In genomic region chr2:65387017-65387416, GRCh38 we compare ENCODE assay signal across 28 cellular contexts. TPM values are rescaled to one million over a fixed set of nuclear protein-coding genes. Genes with fewer than 3 reads are reported as not detected.
DNase-seq lines count a peak whose midpoint lies in the region; ATAC-seq, FAIRE-seq and TF ChIP-seq lines count a peak whose summit lies in the region.
"Had no signal": no experiment of that assay in that cellular context is flagged by ENCODE, and none has a peak within 500 bp of the region (broad histone marks: within the 10 kb centered on the region; RNA-seq: fewer than 3 reads in every experiment).

No MANE protein-coding gene starts in this region.

- DNase-seq in HCT116 (ENCODE audit: low read depth, low spot score) (no peak), OCI-LY7 (ENCODE audit: low spot score) (no peak), H1 (ENCODE audit: low read depth in 1 of 2, low spot score in 2 of 2) (no peak), osteocyte (ENCODE audit: extremely low spot score, unreplicated experiment) (peak; percentile 42), SKM-1 treated with dmso at 0.1 percent for 144 hours (lab: John Stamatoyannopoulos, UW; ENCODE audit: unreplicated experiment) (no peak)
- no peak for DNase-seq in T-helper 2 cell treated with Interferon-gamma antibody and Interleukin-4, amounts not matched to agents 5 μg/mL and 100 μg/mL, for 36 hours (ENCODE audit: low spot score)
- DNase-seq in naive thymus-derived CD8-positive, alpha-beta T cell: no peak
- DNase-seq: activated CD4-positive, alpha-beta T cell treated with anti-CD3 and anti-CD28 coated beads for 4 hours; activated CD8-positive, alpha-beta memory T cell treated with anti-CD3 and anti-CD28 coated beads, Interleukin-2, amount 10 ng/mL, durations not matched to agents 7 days and 5 days; anterior cingulate cortex; CD8-positive, alpha-beta T cell; central memory CD4-positive, alpha-beta T cell; DMS153; GDM1; GM23248; hippocampal formation; lower lobe of right lung; NCI-H1417; NCI-H2081 treated with DMSO at 0.1 percent for 48 hours; NCI-H510A treated with DMSO at 0.1 percent for 48 hours; stimulated activated CD4-positive, alpha-beta T cell treated with anti-CD3 and anti-CD28 coated beads, Interleukin-4, amount 100 ng/mL, for 4 hours had no signal

- H3K4me1 ChIP-seq in HCT116 (ENCODE audit: control insufficient read depth in 1 of 2, insufficient read depth in 2 of 2, low read length in 2 of 2): peaks cover 76 to 86% of the 10 kb centered on the region in 2 experiments
- H3K4me1 ChIP-seq in OCI-LY7 (ENCODE audit: insufficient read depth, low read length, poor library complexity, severe bottlenecking): peaks cover 99% of the 10 kb centered on the region
- peaks cover 0 to 4% (median 1%) of the 10 kb centered on the region in 4 experiments; a peak in 4 of 7 replicates for H3K4me1 ChIP-seq in H1 (replicated peaks in 1 of 4; ENCODE audit: control insufficient read depth in 3 of 4, insufficient read depth in 4 of 4, low read length in 3 of 4)

- H3K4me3 Mint-ChIP-seq in osteocyte (ENCODE audit: unreplicated experiment): no peak overlapping the region
- no peak overlapping the region for H3K4me3 Mint-ChIP-seq in T-helper 2 cell treated with Interferon-gamma antibody and Interleukin-4, amounts not matched to agents 5 μg/mL and 100 μg/mL, for 36 hours
- H3K4me3 Mint-ChIP-seq in naive thymus-derived CD8-positive, alpha-beta T cell: no peak overlapping the region
- H3K4me3 Mint-ChIP-seq: activated CD8-positive, alpha-beta memory T cell treated with anti-CD3 and anti-CD28 coated beads, Interleukin-2, amount 10 ng/mL, durations not matched to agents 7 days and 5 days; activated naive CD4-positive, alpha-beta T cell treated with anti-CD3 and anti-CD28 coated beads, Interleukin-2, amount 50 U/mL, for 24 hours; activated T-helper 1 cell treated with anti-CD3 and anti-CD28 coated beads, Interleukin-12 subunit alpha, Interleukin-12 subunit beta, Interleukin-2, Interleukin-4 antibody, amounts not matched to agents 30 ng/mL and 10 ng/mL and 1 ng/mL, durations not matched to agents 14 hours and 24 hours and 36 hours; CD8-positive, alpha-beta T cell; stimulated activated naive CD8-positive, alpha-beta T cell treated with anti-CD3 and anti-CD28 coated beads, Interleukin-15, Interleukin-2, amounts not matched to agents 100 ng/mL and 50 ng/mL, for 24 hours had no signal

- no peak overlapping the region for H2BK120ac ChIP-seq in H1 (replicated peaks; ENCODE audit: low read depth, low read length)

- no peak overlapping the region for H2BK12ac ChIP-seq in H1 (ENCODE audit: low read depth, low read length)

- H2AFZ ChIP-seq in HCT116 (ENCODE audit: low read depth, low read length, poor library complexity, severe bottlenecking): no peak overlapping the region
- no peak overlapping the region for H2AFZ ChIP-seq in OCI-LY7 (ENCODE audit: low read length)
- H2AFZ ChIP-seq in H1 (ENCODE audit: low read length): no peak overlapping the region
- H2AFZ ChIP-seq: GM23248 had no signal

- no peak overlapping the region for H3K4me2 ChIP-seq in HCT116 (ENCODE audit: low read length)
- H3K4me2 ChIP-seq in OCI-LY7 (ENCODE audit: low read length): peak overlapping the region; percentile 48
- no peak overlapping the region for H3K4me2 ChIP-seq in H1 (ENCODE audit: insufficient read depth in 1 of 2, low read depth in 2 of 2, low read length in 2 of 2)

- H3K9me2 ChIP-seq in HCT116 (ENCODE audit: insufficient read depth): no peaks in the 10 kb centered on the region
- no peaks in the 10 kb centered on the region for H3K9me2 ChIP-seq in OCI-LY7 (ENCODE audit: insufficient read depth, low read length)

- H3K27ac Mint-ChIP-seq in osteocyte (ENCODE audit: unreplicated experiment): no peak overlapping the region
- H3K27ac Mint-ChIP-seq in T-helper 2 cell treated with Interferon-gamma antibody and Interleukin-4, amounts not matched to agents 5 μg/mL and 100 μg/mL, for 36 hours: no peak overlapping the region
- no peak overlapping the region for H3K27ac Mint-ChIP-seq in naive thymus-derived CD8-positive, alpha-beta T cell
- H3K27ac Mint-ChIP-seq: activated CD8-positive, alpha-beta memory T cell treated with anti-CD3 and anti-CD28 coated beads, Interleukin-2, amount 10 ng/mL, durations not matched to agents 7 days and 5 days; activated naive CD4-positive, alpha-beta T cell treated with anti-CD3 and anti-CD28 coated beads, Interleukin-2, amount 50 U/mL, for 24 hours; activated T-helper 1 cell treated with anti-CD3 and anti-CD28 coated beads, Interleukin-12 subunit alpha, Interleukin-12 subunit beta, Interleukin-2, Interleukin-4 antibody, amounts not matched to agents 30 ng/mL and 10 ng/mL and 1 ng/mL, durations not matched to agents 14 hours and 24 hours and 36 hours; CD8-positive, alpha-beta T cell; stimulated activated naive CD8-positive, alpha-beta T cell treated with anti-CD3 and anti-CD28 coated beads, Interleukin-15, Interleukin-2, amounts not matched to agents 100 ng/mL and 50 ng/mL, for 24 hours had no signal

- H4K20me1 ChIP-seq in HCT116 (ENCODE audit: insufficient read depth): no peaks in the 10 kb centered on the region
- no peaks in the 10 kb centered on the region for H4K20me1 ChIP-seq in OCI-LY7 (ENCODE audit: insufficient read depth, low read length)
- peaks cover 5 to 7% of the 10 kb centered on the region in 2 experiments for H4K20me1 ChIP-seq in H1 (replicated peaks in 1 of 2; ENCODE audit: control insufficient read depth in 1 of 2, insufficient read depth in 2 of 2, low read length in 2 of 2)

- no peaks in the 10 kb centered on the region for H3K27me3 Mint-ChIP-seq in osteocyte (ENCODE audit: unreplicated experiment)
- H3K27me3 Mint-ChIP-seq in T-helper 2 cell treated with Interferon-gamma antibody and Interleukin-4, amounts not matched to agents 5 μg/mL and 100 μg/mL, for 36 hours (ENCODE audit: low read depth): peaks cover 25% of the 10 kb centered on the region
- peaks cover 0 to 10% (median 3%) of the 10 kb centered on the region in 5 donors for H3K27me3 Mint-ChIP-seq in naive thymus-derived CD8-positive, alpha-beta T cell
- H3K27me3 Mint-ChIP-seq: activated naive CD4-positive, alpha-beta T cell treated with anti-CD3 and anti-CD28 coated beads, Interleukin-2, amount 50 U/mL, for 24 hours had no signal

- no TSS peak for BruUV-seq in HCT116 (replicated peaks; lab: Mats Ljungman, UMichigan)
- no TSS peak for BruUV-seq in OCI-LY7 (replicated peaks; lab: Mats Ljungman, UMichigan)

- no peak overlapping the region for H2BK15ac ChIP-seq in H1 (ENCODE audit: low read length)

- ATAC-seq in HCT116: no peak
- ATAC-seq in naive thymus-derived CD8-positive, alpha-beta T cell: no peak
- ATAC-seq: activated CD8-positive, alpha-beta memory T cell treated with anti-CD3 and anti-CD28 coated beads, Interleukin-2, amount 10 ng/mL, durations not matched to agents 7 days and 5 days; CD8-positive, alpha-beta T cell; lower lobe of right lung; Right ventricle myocardium inferior had no signal

- H4K5ac ChIP-seq in H1 (ENCODE audit: insufficient read length, low read depth, low read length): no peak overlapping the region

- no peak overlapping the region for H2BK5ac ChIP-seq in H1 (ENCODE audit: low read depth, low read length)

- H3K79me1 ChIP-seq in H1 (ENCODE audit: low read depth, low read length): peaks cover 4% of the 10 kb centered on the region

- CTCF ChIA-PET in HCT116 (lab: Charles Lee) (interaction anchor here (1.0 kb wide), 1 partner anchor 16 kb away, joined by 3 read pairs; no protein-coding TSS in a partner anchor), OCI-LY7 (lab: Charles Lee; ENCODE audit: unreplicated experiment) (interaction anchor here (1.4 kb wide), 1 partner anchor 12 kb away, joined by 5 read pairs; no protein-coding TSS in a partner anchor), H1 (lab: Charles Lee; ENCODE audit: partially characterized antibody) (interaction anchor here (0.9 to 1.8 kb wide), 8 partner anchors 9 to 122 kb away, joined by 3 to 6 read pairs (median 4); no protein-coding TSS in a partner anchor)

- peaks cover 3% of the 10 kb centered on the region for H3K36me3 Mint-ChIP-seq in osteocyte (ENCODE audit: unreplicated experiment)
- H3K36me3 Mint-ChIP-seq in T-helper 2 cell treated with Interferon-gamma antibody and Interleukin-4, amounts not matched to agents 5 μg/mL and 100 μg/mL, for 36 hours (ENCODE audit: low read depth): no peaks in the 10 kb centered on the region
- no peaks in the 10 kb centered on the region for H3K36me3 Mint-ChIP-seq in naive thymus-derived CD8-positive, alpha-beta T cell
- H3K36me3 Mint-ChIP-seq: activated CD8-positive, alpha-beta memory T cell treated with anti-CD3 and anti-CD28 coated beads, Interleukin-2, amount 10 ng/mL, durations not matched to agents 7 days and 5 days; activated naive CD4-positive, alpha-beta T cell treated with anti-CD3 and anti-CD28 coated beads, Interleukin-2, amount 50 U/mL, for 24 hours; CD8-positive, alpha-beta T cell had no signal

- FAIRE-seq in H1 (lab: Jason Lieb, UNC): no peak
- FAIRE-seq: frontal cortex had no signal

- H3K79me2 ChIP-seq in HCT116 (ENCODE audit: insufficient read depth, low read length) (peaks cover 88% of the 10 kb centered on the region), OCI-LY7 (ENCODE audit: insufficient read depth, low read depth, low read length) (peaks cover 73% of the 10 kb centered on the region), H1 (ENCODE audit: control insufficient read depth in 1 of 2, insufficient read depth in 2 of 2, low read length in 2 of 2) (peaks cover 0 to 6% of the 10 kb centered on the region in 2 experiments; a peak in 1 of 4 replicates)

- H3K9ac ChIP-seq in HCT116 (ENCODE audit: low read length): no peak overlapping the region
- H3K9ac ChIP-seq in H1 (replicated peaks in 1 of 4; ENCODE audit: extremely low read depth in 1 of 4, low read depth in 3 of 4, low read length in 3 of 4): no peak overlapping the region
- H3K9ac ChIP-seq: GM23248 had no signal

- H3K27me3 ChIP-seq in HCT116 (ENCODE audit: insufficient read depth, low read length): no peaks in the 10 kb centered on the region
- no peaks in the 10 kb centered on the region for H3K27me3 ChIP-seq in H1 (replicated peaks in 1 of 4; ENCODE audit: control insufficient read depth in 3 of 4, extremely low read depth in 1 of 4, insufficient read depth in 3 of 4, low read length in 3 of 4)
- H3K27me3 ChIP-seq: neutrophil, tibial nerve had no signal

- RAD21 ChIA-PET in HCT116 (lab: Charles Lee; ENCODE audit: low non-redundant PET in 1 of 2, low total read pairs in 2 of 2, uncharacterized antibody in 2 of 2, unreplicated experiment in 2 of 2): no interaction called here

- no peak overlapping the region for H4K8ac ChIP-seq in H1 (ENCODE audit: extremely low read depth, insufficient read depth, low read length)

- 0 out of 2 replicates have a peak, but pooled peaks have one; percentile 8 for TF ChIP-seq RAD21 in HCT116 (IDR thresholded peaks at IDR 0.05; ENCODE audit: low read depth)
- TF ChIP-seq RAD21 in H1 (IDR thresholded peaks at IDR 0.05 in 1 of 2, conservative IDR thresholded peaks at IDR 0.05 in 1 of 2; ENCODE audit: low read depth in 2 of 2, low read length in 2 of 2): peak; percentile 9 to 31; a peak in 1 of 4 replicates

- no peak overlapping the region for H4K91ac ChIP-seq in H1 (replicated peaks; ENCODE audit: insufficient read length, low read length)

- TF ChIP-seq CTCF in HCT116 (IDR thresholded peaks at IDR 0.05 in 2 of 3, conservative IDR thresholded peaks at IDR 0.05 in 1 of 3; ENCODE audit: borderline replicate concordance in 1 of 3, insufficient read depth in 1 of 3, low read depth in 2 of 3, low read length in 2 of 3) (0 out of 6 replicates have a peak, but pooled peaks of 1 of the 3 experiments have one; percentile 4), OCI-LY7 (conservative IDR thresholded peaks at IDR 0.05; ENCODE audit: low read length) (peak; percentile 63), H1 (IDR thresholded peaks at IDR 0.05; ENCODE audit: control extremely low read depth in 1 of 3, insufficient read depth in 1 of 3, low read depth in 1 of 3, low read length in 3 of 3) (peak in 1 of 3 experiments; percentile 10; a peak in 1 of 4 replicates), osteocyte (IDR thresholded peaks at IDR 0.05) (peak; percentile 10)

- no peak overlapping the region for H3K4ac ChIP-seq in H1 (replicated peaks; ENCODE audit: insufficient read length, low read depth, low read length)

- H3K56ac ChIP-seq in H1 (replicated peaks; ENCODE audit: insufficient read length, low read depth, low read length): no peak overlapping the region

- no peak overlapping the region for H3K4me3 ChIP-seq in HCT116 (replicated peaks in 1 of 2; ENCODE audit: low read depth in 1 of 2, low read length in 2 of 2)
- H3K4me3 ChIP-seq in OCI-LY7 (ENCODE audit: low read depth, low read length, poor library complexity, severe bottlenecking): no peak overlapping the region
- no peak overlapping the region for H3K4me3 ChIP-seq in H1 (ENCODE audit: extremely low read depth in 1 of 4, insufficient read depth in 2 of 4, low read depth in 3 of 4, low read length in 4 of 4)
- H3K4me3 ChIP-seq: GM23248, lower lobe of right lung, tibial nerve had no signal

- TF ChIP-seq EP300 in H1 (IDR thresholded peaks at IDR 0.05; ENCODE audit: borderline replicate concordance in 1 of 2, low read depth in 2 of 2, low read length in 2 of 2): no peak

- H3K27ac ChIP-seq in HCT116 (ENCODE audit: low read depth, low read length) (no peak overlapping the region), OCI-LY7 (ENCODE audit: low read depth, low read length, poor library complexity, severe bottlenecking) (peak overlapping the region; percentile 96), H1 (ENCODE audit: low read depth, low read length) (no peak overlapping the region)
- H3K27ac ChIP-seq: GM23248, lower lobe of right lung, neutrophil, tibial nerve had no signal

- no peak overlapping the region for H2BK20ac ChIP-seq in H1 (ENCODE audit: low read length)

- H3K36me3 ChIP-seq in HCT116 (ENCODE audit: control insufficient read depth in 1 of 2, insufficient read depth in 2 of 2, low read length in 2 of 2) (no peaks in the 10 kb centered on the region), OCI-LY7 (ENCODE audit: insufficient read depth, low read length) (no peaks in the 10 kb centered on the region), H1 (ENCODE audit: control insufficient read depth in 2 of 4, insufficient read depth in 4 of 4, low read length in 3 of 4) (no peaks in the 10 kb centered on the region)
- H3K36me3 ChIP-seq: lower lobe of right lung, neutrophil, tibial nerve had no signal

- H3K14ac ChIP-seq in H1 (ENCODE audit: insufficient read length): no peak overlapping the region

- TF ChIP-seq POLR2A in HCT116 (IDR thresholded peaks at IDR 0.05; ENCODE audit: borderline replicate concordance, extremely low read depth, insufficient read depth, insufficient read length) (no peak), H1 (IDR thresholded peaks at IDR 0.05; ENCODE audit: control extremely low read depth in 1 of 2, low read depth in 2 of 2, low read length in 2 of 2) (no peak)

- no peak overlapping the region for H2AK5ac ChIP-seq in H1 (ENCODE audit: low read depth, low read length)

- H3K18ac ChIP-seq in H1 (ENCODE audit: extremely low read depth, low read length): no peak overlapping the region

- no peak overlapping the region for H3K23ac ChIP-seq in H1 (ENCODE audit: insufficient read length)

- POLR2A ChIA-PET in HCT116 (lab: Charles Lee) (no interaction called here), OCI-LY7 (lab: Charles Lee) (interaction anchor here (0.6 to 9.4 kb wide), 19 partner anchors 9 to 643 kb away, joined by 3 to 104 read pairs (median 4); no protein-coding TSS in a partner anchor), H1 (lab: Charles Lee; ENCODE audit: partially characterized antibody) (no interaction called here)
- POLR2A ChIA-PET in naive thymus-derived CD8-positive, alpha-beta T cell (lab: Charles Lee): no interaction called here

- H3K4me1 Mint-ChIP-seq in osteocyte (ENCODE audit: unreplicated experiment): peaks cover 60% of the 10 kb centered on the region
- H3K4me1 Mint-ChIP-seq in T-helper 2 cell treated with Interferon-gamma antibody and Interleukin-4, amounts not matched to agents 5 μg/mL and 100 μg/mL, for 36 hours (ENCODE audit: low read depth): peaks cover 29% of the 10 kb centered on the region
- peaks cover 8 to 37% (median 22%) of the 10 kb centered on the region in 4 donors for H3K4me1 Mint-ChIP-seq in naive thymus-derived CD8-positive, alpha-beta T cell

- H3K9me3 ChIP-seq in HCT116 (ENCODE audit: control insufficient read depth in 1 of 2, insufficient read depth in 1 of 2, low read depth in 1 of 2, low read length in 2 of 2) (no peaks in the 10 kb centered on the region), OCI-LY7 (ENCODE audit: low read length) (no peaks in the 10 kb centered on the region), H1 (ENCODE audit: insufficient read depth in 2 of 2, low read depth in 1 of 2, low read length in 1 of 2) (no peaks in the 10 kb centered on the region)
- H3K9me3 ChIP-seq: lower lobe of right lung, neutrophil, tibial nerve had no signal

- peaks cover 2% of the 10 kb centered on the region; the same call in 1 of the 2 replicates for H3K23me2 ChIP-seq in H1 (ENCODE audit: low read depth, low read length)

- intact Hi-C loops in HCT116 (cut with micrococcal nuclease) (no loop called here), OCI-LY7 (cut with micrococcal nuclease; ENCODE audit: unreplicated experiment) (no loop called here)

- WGBS in H1 (ENCODE audit: extremely low coverage in 1 of 2, insufficient coverage in 1 of 2, insufficient read length in 1 of 2, insufficient replicate concordance in 2 of 2, low coverage in 1 of 2, low lambda C conversion rate in 2 of 2, missing lambda C conversion rate in 1 of 2), 2 experiments: 92% methylated on average over 5 of the region's 5 CpGs; no CpG with 5 or more reads in 1 of the 2 experiments

- H3K9me3 Mint-ChIP-seq in osteocyte (ENCODE audit: unreplicated experiment): no peaks in the 10 kb centered on the region
- H3K9me3 Mint-ChIP-seq in T-helper 2 cell treated with Interferon-gamma antibody and Interleukin-4, amounts not matched to agents 5 μg/mL and 100 μg/mL, for 36 hours: no peaks in the 10 kb centered on the region
- H3K9me3 Mint-ChIP-seq in naive thymus-derived CD8-positive, alpha-beta T cell: no peaks in the 10 kb centered on the region
- H3K9me3 Mint-ChIP-seq: activated naive CD4-positive, alpha-beta T cell treated with anti-CD3 and anti-CD28 coated beads, Interleukin-2, amount 50 U/mL, for 24 hours; activated T-helper 1 cell treated with anti-CD3 and anti-CD28 coated beads, Interleukin-12 subunit alpha, Interleukin-12 subunit beta, Interleukin-2, Interleukin-4 antibody, amounts not matched to agents 30 ng/mL and 10 ng/mL and 1 ng/mL, durations not matched to agents 14 hours and 24 hours and 36 hours; CD8-positive, alpha-beta T cell; stimulated activated naive CD8-positive, alpha-beta T cell treated with anti-CD3 and anti-CD28 coated beads, Interleukin-15, Interleukin-2, amounts not matched to agents 100 ng/mL and 50 ng/mL, for 24 hours had no signal

RNA-seq across cellular contexts. Expression of gene SPRED2, which starts 45.4 kb away (rescaled TPM):
- 62.6 TPM for total RNA-seq in HCT116 (2021; ENCODE audit: unreplicated experiment)
- 33.2 and 33.7 TPM in 2 replicates for polyA plus RNA-seq in HCT116 (2012)
- total RNA-seq in OCI-LY7 (2014; rRNA removed; shearing (Covaris generic)): 4.9 and 8.0 TPM in 2 replicates
- total RNA-seq in OCI-LY7 (2022): 41.9 and 49.1 TPM in 2 replicates
- 22.5 and 25.4 TPM in 2 replicates for total RNA-seq in H1 (2021; fragmentation: NEBNext Ultra II Directional; extraction: Animal tissue kit (Norgen Biotek cat#: 25700))
- 15.3 and 21.0 TPM in 2 replicates for polyA plus RNA-seq in H1 (2011; rRNA removed)
- polyA plus RNA-seq in H1 (2011; cell fraction: cytosol; rRNA removed): 9.4 TPM
- polyA plus RNA-seq in H1 (2011; cell fraction: nucleus; rRNA removed): 14.3 TPM
- 13.7 to 15.0 TPM (median 14.4 TPM) in 4 replicates for polyA plus RNA-seq in H1 (2012, experiment 1 of 2)
- polyA plus RNA-seq in H1 (2012, experiment 2 of 2): 7.6 TPM
- 11.7 TPM for polyA plus RNA-seq in H1 (2013, experiment 1 of 2)
- 11.4 TPM for polyA plus RNA-seq in H1 (2013, experiment 2 of 2)
- 9.2 and 13.0 TPM in 2 replicates for polyA minus RNA-seq in H1 (2011; rRNA and poly(A)+ RNA removed)
- polyA minus RNA-seq in H1 (2011; cell fraction: cytosol; rRNA and poly(A)+ RNA removed): 15.4 TPM
- 7.6 TPM for polyA minus RNA-seq in H1 (2011; cell fraction: nucleus; rRNA and poly(A)+ RNA removed)
- total RNA-seq in osteocyte: 44.4 and 46.3 TPM in 2 replicates
- total RNA-seq in naive thymus-derived CD8-positive, alpha-beta T cell: under 1 TPM; 0.23 to 0.33 TPM
- polyA plus RNA-seq in naive thymus-derived CD8-positive, alpha-beta T cell: under 1 TPM in 2 of 3 donors, not detected in 1; 0.17 to 0.57 TPM

Comparison
In these comparisons a context has a peak if more than half of its experiments do, and no peak if none do; other contexts are left out.
1. RNA of gene SPRED2, which starts 45.4 kb away (total RNA-seq): 62.6 TPM in HCT116 (single experiment), 4.9 to 49.1 TPM in OCI-LY7, 44.4 to 46.3 TPM in osteocyte and 22.5 to 25.4 TPM in H1; 0.23 to 0.33 TPM in naive thymus-derived CD8-positive, alpha-beta T cell; every median in the first group is over 4 times any median in the second.
2. Of the 16 proteins assayed by ChIP-seq in both H1 and HCT116: peak only in H1: none; only in HCT116: none; in both: RAD21; in neither: 14; mixed calls (peak in some experiments, not most) for 1.